34 cellular contexts compared by ENCODE assay signal in genomic region chr6:94494500-94494899, GRCh38.
DNase-seq lines count a peak whose midpoint lies in the region; ATAC-seq, FAIRE-seq and TF ChIP-seq lines count a peak whose summit lies in the region.
"Had no signal": no experiment of that assay in that cellular context is flagged by ENCODE, and none has a peak within 500 bp of the region (broad histone marks: within the 10 kb centered on the region; RNA-seq: fewer than 3 reads in every experiment).

No MANE protein-coding gene starts in this region.

- no peaks in the 10 kb centered on the region for H3K79me2 ChIP-seq in HepG2 (ENCODE audit: insufficient read depth, low read length)

- intact Hi-C loops in HepG2 (cut with micrococcal nuclease; ENCODE audit: unreplicated experiment) (no loop called here), right lobe of liver (cut with DNase I) (no loop called here)

- POLR2A ChIA-PET in HepG2 (lab: Yijun Ruan, JAX) (no interaction called here), HEK293 (lab: Yijun Ruan, JAX) (interaction anchor here (0.6 kb wide), 1 partner anchor 21 kb away, joined by 3 read pairs; no protein-coding TSS in a partner anchor)

- H3K4me3 ChIP-seq in HepG2 (replicated peaks in 1 of 3; ENCODE audit: insufficient read depth in 1 of 3, low read depth in 2 of 3, low read length in 3 of 3) (no peak overlapping the region), right lobe of liver (no peak overlapping the region), HEK293 (ENCODE audit: low read depth, low read length) (no peak overlapping the region)
- H3K4me3 ChIP-seq: A549; BLaER1; BLaER1 treated with 17β-estradiol and CSF1 and Interleukin-3, amounts not matched to agents 10 nM and 100 nM had no signal

- TF ChIP-seq RAD21 in HepG2 (CRISPR knock-in tag; IDR thresholded peaks at IDR 0.05): no peak

- no peak for DNase-seq in HepG2 (ENCODE audit: low spot score)
- no peak for DNase-seq in right lobe of liver
- no peak for DNase-seq in frontal cortex (ENCODE audit: low spot score in 2 of 2)
- DNase-seq in NCI-H1694 treated with DMSO at 0.1 percent for 48 hours (lab: John Stamatoyannopoulos, UW): no peak
- DNase-seq in NOMO-1 treated with dmso at 0.1 percent for 144 hours (lab: John Stamatoyannopoulos, UW; ENCODE audit: unreplicated experiment): no peak
- no peak for DNase-seq in middle frontal gyrus (ENCODE audit: extremely low spot score, low spot score)
- DNase-seq: 8988T; ACHN; AML-193; BE2C; C1 segment of cervical spinal cord; Caco-2; Calu3; CD4-positive, alpha-beta memory T cell; CD4-positive, alpha-beta T cell; CD4-positive, CD25-positive, alpha-beta regulatory T cell; CD8-positive, alpha-beta memory T cell; CD8-positive, alpha-beta T cell; COR-L47; DMS 273 treated with DMSO at 0.1 percent for 48 hours; DMS153; DMS53; DMS79; DMS79 treated with DMSO at 0.1 percent for 48 hours; DND-41; EL had no signal

- CTCF ChIA-PET in HepG2 (lab: Yijun Ruan, JAX; ENCODE audit: low intra/inter-chr PET ratio, low total read pairs) (no interaction called here), HEK293 (lab: Yijun Ruan, JAX) (no interaction called here)

- H3K36me3 ChIP-seq in HepG2 (replicated peaks in 1 of 2; ENCODE audit: control insufficient read depth in 1 of 2, insufficient read depth in 2 of 2, low read length in 2 of 2) (no peaks in the 10 kb centered on the region), right lobe of liver (no peaks in the 10 kb centered on the region), HEK293 (ENCODE audit: control insufficient read depth in 2 of 2, insufficient read depth in 1 of 2, low read length in 2 of 2) (no peaks in the 10 kb centered on the region)
- H3K36me3 ChIP-seq: BE2C; BLaER1; BLaER1 treated with 17β-estradiol and CSF1 and Interleukin-3, amounts not matched to agents 10 nM and 100 nM had no signal

- no peak for TF ChIP-seq EP300 in HepG2 (IDR thresholded peaks at IDR 0.05; ENCODE audit: low read depth in 2 of 2, low read length in 2 of 2)
- TF ChIP-seq EP300 in HepG2 (CRISPR knock-in tag; IDR thresholded peaks at IDR 0.05; ENCODE audit: borderline replicate concordance): no peak

- in situ Hi-C loops in HepG2 (cut with HindIII; ENCODE audit: extremely low pct_ligation_motif_present, low pct_unique_long_range_greater_than_20kb): no loop called here

- WGBS in HepG2 (ENCODE audit: low lambda C conversion rate): 0% methylated on average over 1 of the region's 1 CpG
- WGBS in right lobe of liver (ENCODE audit: insufficient coverage, low coverage, low lambda C conversion rate, missing lambda C conversion rate): 48% methylated on average over 1 of the region's 1 CpG

- H3K9ac ChIP-seq in HepG2 (ENCODE audit: insufficient read depth, low read depth, low read length): no peak overlapping the region
- H3K9ac ChIP-seq: BLaER1; BLaER1 treated with 17β-estradiol and CSF1 and Interleukin-3, amounts not matched to agents 10 nM and 100 nM had no signal

- TF ChIP-seq POLR2A in HepG2 (IDR thresholded peaks at IDR 0.05; ENCODE audit: insufficient read depth in 1 of 2, low read depth in 2 of 2, low read length in 2 of 2) (no peak), right lobe of liver (IDR thresholded peaks at IDR 0.05) (no peak)

- ATAC-seq in HepG2 (no peak), right lobe of liver (no peak)
- ATAC-seq: A549; CD8-positive, alpha-beta T cell had no signal

- no peak overlapping the region for H3K4me2 ChIP-seq in HepG2 (ENCODE audit: low read depth, low read length)
- H3K4me2 ChIP-seq: A549; BLaER1; BLaER1 treated with 17β-estradiol and CSF1 and Interleukin-3, amounts not matched to agents 10 nM and 100 nM had no signal

- BruUV-seq in HepG2 (replicated peaks; lab: Mats Ljungman, UMichigan): no TSS peak

- TF ChIP-seq CTCF in HepG2 (CRISPR knock-in tag; IDR thresholded peaks at IDR 0.05): no peak
- TF ChIP-seq CTCF in right lobe of liver (IDR thresholded peaks at IDR 0.05): no peak
- TF ChIP-seq CTCF in HEK293 (tag by site-specific recombination; IDR thresholded peaks at IDR 0.05): no peak

- H4K20me1 ChIP-seq in HepG2 (ENCODE audit: insufficient read depth, low read length): no peaks in the 10 kb centered on the region
- H4K20me1 ChIP-seq: BLaER1; BLaER1 treated with 17β-estradiol and CSF1 and Interleukin-3, amounts not matched to agents 10 nM and 100 nM had no signal

- H3K9me3 ChIP-seq in HepG2 (ENCODE audit: low read length) (no peaks in the 10 kb centered on the region), right lobe of liver (no peaks in the 10 kb centered on the region), HEK293 (ENCODE audit: control insufficient read depth, insufficient read depth, low read depth, low read length) (no peaks in the 10 kb centered on the region)
- H3K9me3 ChIP-seq: A549; BE2C; BLaER1; BLaER1 treated with 17β-estradiol and CSF1 and Interleukin-3, amounts not matched to agents 10 nM and 100 nM; Caco-2 had no signal

- H3K27ac ChIP-seq in HepG2 (ENCODE audit: extremely low read length, insufficient read depth, low read length) (no peak overlapping the region), right lobe of liver (no peak overlapping the region), HEK293 (ENCODE audit: extremely low read depth, low read depth, low read length) (no peak overlapping the region)
- H3K27ac ChIP-seq: 22Rv1; A549; BLaER1; BLaER1 treated with 17β-estradiol and CSF1 and Interleukin-3, amounts not matched to agents 10 nM and 100 nM; C4-2B had no signal

- H2AFZ ChIP-seq in HepG2 (ENCODE audit: low read length): no peak overlapping the region

- no peaks in the 10 kb centered on the region for H3K27me3 ChIP-seq in HepG2 (ENCODE audit: control insufficient read depth in 1 of 2, insufficient read depth in 2 of 2, low read length in 2 of 2)
- H3K27me3 ChIP-seq in right lobe of liver: no peaks in the 10 kb centered on the region
- H3K27me3 ChIP-seq: BE2C; BLaER1; BLaER1 treated with 17β-estradiol and CSF1 and Interleukin-3, amounts not matched to agents 10 nM and 100 nM had no signal

- H3K4me1 ChIP-seq in HepG2 (ENCODE audit: insufficient read depth, low read length) (no peaks in the 10 kb centered on the region), right lobe of liver (no peaks in the 10 kb centered on the region), HEK293 (ENCODE audit: control insufficient read depth, insufficient read depth, low read length) (no peaks in the 10 kb centered on the region)
- H3K4me1 ChIP-seq: A549; BE2C; BLaER1; BLaER1 treated with 17β-estradiol and CSF1 and Interleukin-3, amounts not matched to agents 10 nM and 100 nM; Caco-2 had no signal

- no peak for FAIRE-seq in HepG2 (lab: Jason Lieb, UNC)
- FAIRE-seq in A204.1 (lab: Jason Lieb, UNC): peak; percentile 43
- FAIRE-seq in frontal cortex (lab: Jason Lieb, UNC): peak; percentile 51
- FAIRE-seq: A549, D721Med had no signal

TF ChIP-seq in HepG2, 621 proteins besides CTCF, POLR2A, EP300 and RAD21 (continues in another document):
- TF ChIP-seq ZFP90 (CRISPR knock-in tag; IDR thresholded peaks at IDR 0.05; ENCODE audit: borderline replicate concordance) (no peak), ZNF451 (CRISPR knock-in tag; IDR thresholded peaks at IDR 0.05) (no peak), PHB2 (IDR thresholded peaks at IDR 0.05; ENCODE audit: partially characterized antibody) (no peak), ATF7 (IDR thresholded peaks at IDR 0.05) (peak; percentile 95), ATF7 (CRISPR knock-in tag; IDR thresholded peaks at IDR 0.05) (no peak), CBX2 (IDR thresholded peaks at IDR 0.05; ENCODE audit: low read depth, low read length) (no peak), CBX2 (CRISPR knock-in tag; IDR thresholded peaks at IDR 0.05; ENCODE audit: low read depth) (no peak), ZNF253 (CRISPR knock-in tag; IDR thresholded peaks at IDR 0.05; ENCODE audit: borderline replicate concordance) (no peak), KAT7 (CRISPR knock-in tag; IDR thresholded peaks at IDR 0.05; ENCODE audit: borderline replicate concordance) (no peak), ZNF317 (CRISPR knock-in tag; IDR thresholded peaks at IDR 0.05) (no peak), CREB1 (IDR thresholded peaks at IDR 0.05) (peak; percentile 91), CREB1 (CRISPR knock-in tag; IDR thresholded peaks at IDR 0.05) (no peak)

TF ChIP-seq in HEK293, 187 proteins besides CTCF, POLR2A, EP300 and RAD21:
- TF ChIP-seq ZNF133 (tag by site-specific recombination; IDR thresholded peaks at IDR 0.05) (no peak), ATF2 (tag by site-specific recombination; IDR thresholded peaks at IDR 0.05; ENCODE audit: low read depth) (peak; percentile 57)

Comparison
In these comparisons a context has a peak if more than half of its experiments do, and no peak if none do; other contexts are left out.
1. Of the 63 proteins assayed by ChIP-seq in both HepG2 and HEK293: peak only in HepG2: none; only in HEK293: ATF2; in both: none; in neither: 62.